ENCODE assay signal across 8 cellular contexts in genomic region chr3:36993326-36994283, GRCh38. TPM values are rescaled to one million over a fixed set of nuclear protein-coding genes. Genes with fewer than 3 reads are reported as not detected.
DNase-seq lines count a peak whose midpoint lies in the region; ATAC-seq and TF ChIP-seq lines count a peak whose summit lies in the region.

MLH1 (plus strand) TSS chr3:36993518; CDS start chr3:36993548, 30 bp downstream.

- peak within 1 kb of the TSS; percentile 95 to 98 for H3K27ac ChIP-seq in SK-N-SH (ENCODE audit: low read depth in 2 of 2, low read length in 1 of 2)
- peak within 1 kb of the TSS; percentile 94 to 100 (median 99) for H3K27ac ChIP-seq in spleen

- peak within 1 kb of the TSS; percentile 91 for H3K9ac ChIP-seq in SK-N-SH

- POLR2A ChIA-PET in SK-N-SH (lab: Yijun Ruan, JAX) = interaction anchor here (1.1 to 1.8 kb wide), 2 partner anchors 13 to 24 kb away, joined by 3 to 12 read pairs; no protein-coding TSS in a partner anchor

- peaks cover 81% of the 10 kb centered on the region for H3K79me2 ChIP-seq in SK-N-SH (ENCODE audit: insufficient read depth)

- H3K9me3 ChIP-seq in SK-N-SH (no peaks in the 10 kb centered on the region), spleen (no peaks in the 10 kb centered on the region)

- H3K27me3 ChIP-seq in SK-N-SH (ENCODE audit: insufficient read depth) (no peaks in the 10 kb centered on the region), spleen (replicated peaks in 1 of 7) (no peaks in the 10 kb centered on the region)

- H3K4me1 ChIP-seq in SK-N-SH (ENCODE audit: control insufficient read depth in 1 of 2, insufficient read depth in 2 of 2, low read depth in 1 of 2, low read length in 1 of 2) (peaks cover 28 to 29% of the 10 kb centered on the region in 2 experiments; a peak in 3 of 4 replicates), spleen (peaks cover 42 to 57% (median 51%) of the 10 kb centered on the region in 6 donors)

- TF ChIP-seq RAD21 in SK-N-SH (IDR thresholded peaks at IDR 0.05; ENCODE audit: low read length) = 0 out of 2 replicates have a peak, but pooled peaks have one; percentile 7

- H3K4me3 ChIP-seq in SK-N-SH (ENCODE audit: low read depth in 2 of 2, low read length in 1 of 2) (peak within 1 kb of the TSS; percentile 81 to 94), spleen (peak within 1 kb of the TSS; percentile 50 to 78 (median 60))

- WGBS in SK-N-SH (ENCODE audit: low lambda C conversion rate) = 1% methylated on average over 47 of the region's 47 CpGs
- 1 to 2% (median 2%) methylated on average over 33 to 47 of the region's 47 CpGs for WGBS in spleen, 5 donors

- peaks cover 10% of the 10 kb centered on the region for H3F3A ChIP-seq in SK-N-SH (replicated peaks; ENCODE audit: insufficient read depth)

- peak in 1 of 3 donors; percentile 78 for TF ChIP-seq POLR2A in spleen (IDR thresholded peaks at IDR 0.05)

- peak within 1 kb of the TSS; percentile 86 for H3K4me2 ChIP-seq in SK-N-SH

- CTCF ChIA-PET in SK-N-SH (lab: Yijun Ruan, JAX) = interaction anchor here (0.7 to 4.1 kb wide), 9 partner anchors 13 to 266 kb away, joined by 3 to 37 read pairs (median 3); no protein-coding TSS in a partner anchor

- TF ChIP-seq CTCF in SK-N-SH (IDR thresholded peaks at IDR 0.05) (no peak), spleen (IDR thresholded peaks at IDR 0.05 in 8 of 11, conservative IDR thresholded peaks at IDR 0.05 in 3 of 11) (peak in 1 of 11 experiments; percentile 6)

- H4K20me1 ChIP-seq in SK-N-SH (ENCODE audit: insufficient read depth) = peaks cover 21% of the 10 kb centered on the region

- H3K9me2 ChIP-seq in SK-N-SH = no peaks in the 10 kb centered on the region

- intact Hi-C loops in spleen (cut with DNase I; ENCODE audit: low total_unique reads) = no loop called here

- DNase-seq in SK-N-SH (peak; percentile 84), brain pericyte (ENCODE audit: low read depth, low spot score) (peak; percentile 100), iPS-NIHi11 (ENCODE audit: low spot score) (peak; percentile 89), spleen (peak; percentile 98), DMS153 (lab: John Stamatoyannopoulos, UW) (no peak), anterior cingulate cortex (lab: John Stamatoyannopoulos, UW) (no peak)

- peak; percentile 90 for ATAC-seq in GM18511 (IDR thresholded peaks at IDR 0.05; ENCODE audit: unreplicated experiment)
- ATAC-seq in HG02973 (IDR thresholded peaks at IDR 0.05; ENCODE audit: unreplicated experiment) = peak; percentile 88

- no peak; a peak in 2 of 4 replicates for TF ChIP-seq EP300 in SK-N-SH (IDR thresholded peaks at IDR 0.05; ENCODE audit: borderline replicate concordance in 1 of 2, low read depth in 1 of 2, low read length in 1 of 2)

- H3K36me3 ChIP-seq in SK-N-SH (replicated peaks in 1 of 2; ENCODE audit: control insufficient read depth in 1 of 2, insufficient read depth in 2 of 2, low read length in 1 of 2) (peaks cover 48 to 59% of the 10 kb centered on the region in 2 experiments), spleen (peaks cover 4 to 39% (median 26%) of the 10 kb centered on the region in 6 donors)

- peak within 1 kb of the TSS; percentile 64 for H2AFZ ChIP-seq in SK-N-SH (ENCODE audit: low read depth)

TF ChIP-seq in SK-N-SH, 30 proteins besides CTCF, POLR2A, EP300 and RAD21 (continues in another document):
- TF ChIP-seq NFIC (IDR thresholded peaks at IDR 0.05; ENCODE audit: borderline replicate concordance) (no peak), FOSL2 (IDR thresholded peaks at IDR 0.05; ENCODE audit: borderline replicate concordance, low read depth) (no peak), PBX3 (IDR thresholded peaks at IDR 0.05) (peak; percentile 99), RFX5 (IDR thresholded peaks at IDR 0.05; ENCODE audit: low read length) (no peak; the same call in 1 of the 2 replicates), NRF1 (IDR thresholded peaks at IDR 0.05; ENCODE audit: low read depth, low read length) (peak; percentile 56; the same call in 1 of the 2 replicates), IRF3 (IDR thresholded peaks at IDR 0.05; ENCODE audit: low read depth, low read length) (peak; percentile 84), MEF2A (IDR thresholded peaks at IDR 0.05; ENCODE audit: borderline replicate concordance, low read depth) (no peak), POLR2AphosphoS5 (IDR thresholded peaks at IDR 0.05; ENCODE audit: low read depth, low read length) (peak; percentile 91), TCF12 (IDR thresholded peaks at IDR 0.05) (no peak), SIN3A (IDR thresholded peaks at IDR 0.05; ENCODE audit: borderline replicate concordance, low read depth, low read length) (peak; percentile 69; the same call in 1 of the 2 replicates), USF1 (IDR thresholded peaks at IDR 0.05; ENCODE audit: borderline replicate concordance, low read depth) (no peak), EZH2phosphoT487 (IDR thresholded peaks at IDR 0.05; ENCODE audit: borderline replicate concordance, low read depth) (no peak)
- TF ChIP-seq, protein P1, sequence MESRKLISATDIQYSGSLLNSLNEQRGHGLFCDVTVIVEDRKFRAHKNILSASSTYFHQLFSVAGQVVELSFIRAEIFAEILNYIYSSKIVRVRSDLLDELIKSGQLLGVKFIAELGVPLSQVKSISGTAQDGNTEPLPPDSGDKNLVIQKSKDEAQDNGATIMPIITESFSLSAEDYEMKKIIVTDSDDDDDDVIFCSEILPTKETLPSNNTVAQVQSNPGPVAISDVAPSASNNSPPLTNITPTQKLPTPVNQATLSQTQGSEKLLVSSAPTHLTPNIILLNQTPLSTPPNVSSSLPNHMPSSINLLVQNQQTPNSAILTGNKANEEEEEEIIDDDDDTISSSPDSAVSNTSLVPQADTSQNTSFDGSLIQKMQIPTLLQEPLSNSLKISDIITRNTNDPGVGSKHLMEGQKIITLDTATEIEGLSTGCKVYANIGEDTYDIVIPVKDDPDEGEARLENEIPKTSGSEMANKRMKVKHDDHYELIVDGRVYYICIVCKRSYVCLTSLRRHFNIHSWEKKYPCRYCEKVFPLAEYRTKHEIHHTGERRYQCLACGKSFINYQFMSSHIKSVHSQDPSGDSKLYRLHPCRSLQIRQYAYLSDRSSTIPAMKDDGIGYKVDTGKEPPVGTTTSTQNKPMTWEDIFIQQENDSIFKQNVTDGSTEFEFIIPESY (IDR thresholded peaks at IDR 0.05; ENCODE audit: borderline replicate concordance, low read depth) = no peak
- TF ChIP-seq, protein P2, sequence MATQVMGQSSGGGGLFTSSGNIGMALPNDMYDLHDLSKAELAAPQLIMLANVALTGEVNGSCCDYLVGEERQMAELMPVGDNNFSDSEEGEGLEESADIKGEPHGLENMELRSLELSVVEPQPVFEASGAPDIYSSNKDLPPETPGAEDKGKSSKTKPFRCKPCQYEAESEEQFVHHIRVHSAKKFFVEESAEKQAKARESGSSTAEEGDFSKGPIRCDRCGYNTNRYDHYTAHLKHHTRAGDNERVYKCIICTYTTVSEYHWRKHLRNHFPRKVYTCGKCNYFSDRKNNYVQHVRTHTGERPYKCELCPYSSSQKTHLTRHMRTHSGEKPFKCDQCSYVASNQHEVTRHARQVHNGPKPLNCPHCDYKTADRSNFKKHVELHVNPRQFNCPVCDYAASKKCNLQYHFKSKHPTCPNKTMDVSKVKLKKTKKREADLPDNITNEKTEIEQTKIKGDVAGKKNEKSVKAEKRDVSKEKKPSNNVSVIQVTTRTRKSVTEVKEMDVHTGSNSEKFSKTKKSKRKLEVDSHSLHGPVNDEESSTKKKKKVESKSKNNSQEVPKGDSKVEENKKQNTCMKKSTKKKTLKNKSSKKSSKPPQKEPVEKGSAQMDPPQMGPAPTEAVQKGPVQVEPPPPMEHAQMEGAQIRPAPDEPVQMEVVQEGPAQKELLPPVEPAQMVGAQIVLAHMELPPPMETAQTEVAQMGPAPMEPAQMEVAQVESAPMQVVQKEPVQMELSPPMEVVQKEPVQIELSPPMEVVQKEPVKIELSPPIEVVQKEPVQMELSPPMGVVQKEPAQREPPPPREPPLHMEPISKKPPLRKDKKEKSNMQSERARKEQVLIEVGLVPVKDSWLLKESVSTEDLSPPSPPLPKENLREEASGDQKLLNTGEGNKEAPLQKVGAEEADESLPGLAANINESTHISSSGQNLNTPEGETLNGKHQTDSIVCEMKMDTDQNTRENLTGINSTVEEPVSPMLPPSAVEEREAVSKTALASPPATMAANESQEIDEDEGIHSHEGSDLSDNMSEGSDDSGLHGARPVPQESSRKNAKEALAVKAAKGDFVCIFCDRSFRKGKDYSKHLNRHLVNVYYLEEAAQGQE (IDR thresholded peaks at IDR 0.05; ENCODE audit: low read depth, low read length) = 0 out of 2 replicates have a peak, but pooled peaks have one; percentile 10

RNA-seq across cellular contexts. Expression of gene MLH1, which starts in this region (rescaled TPM):
- polyA plus RNA-seq in SK-N-SH (2012; rRNA removed) = 24.0 and 30.2 TPM in 2 replicates
- 29.9 and 30.0 TPM in 2 replicates for polyA plus RNA-seq in SK-N-SH (2012; cell fraction: cytosol; rRNA removed)
- 22.7 and 23.9 TPM in 2 replicates for polyA plus RNA-seq in SK-N-SH (2012; cell fraction: nucleus; rRNA removed)
- 10 to 100 TPM; 28.6 to 38.8 (median 35.7) TPM for total RNA-seq in spleen
- polyA plus RNA-seq in spleen = 10 to 100 TPM; 16.6 to 21.8 (median 17.7) TPM

Comparison
In these comparisons a context has a peak if more than half of its experiments do, and no peak if none do; other contexts are left out.
1. DNase-seq: peak in SK-N-SH (single experiment), brain pericyte (single experiment), iPS-NIHi11 (single experiment) and spleen (single experiment); none in DMS153 (single experiment) and anterior cingulate cortex (0 of 58).